8 cellular contexts compared by ENCODE assay signal in genomic region chr18:11324956-11325873, GRCh38.
DNase-seq lines count a peak whose midpoint lies in the region; ATAC-seq and TF ChIP-seq lines count a peak whose summit lies in the region.

No MANE protein-coding gene starts in this region.

- no peak overlapping the region for H3K4me3 ChIP-seq in GM12864 (ENCODE audit: low read depth, low read length)
- no peak overlapping the region for H3K4me3 ChIP-seq in uterus

- H3K4me1 ChIP-seq in uterus = no peaks in the 10 kb centered on the region

- H3K27me3 ChIP-seq in uterus = no peaks in the 10 kb centered on the region

- no peaks in the 10 kb centered on the region for H3K9me3 ChIP-seq in uterus

- no peak overlapping the region for H3K27ac ChIP-seq in uterus

- ATAC-seq in GM21786 (IDR thresholded peaks at IDR 0.05; ENCODE audit: unreplicated experiment) = peak; percentile 86

- DNase-seq in GM12864 (ENCODE audit: low read depth) (peak; percentile 22), LoVo (ENCODE audit: low spot score) (peak; percentile 3), glomerular visceral epithelial cell (ENCODE audit: extremely low spot score) (peak; percentile 74), SHP77 treated with DMSO at 0.1 percent for 48 hours (lab: John Stamatoyannopoulos, UW) (no peak), uterus (no peak), dermis blood vessel endothelial cell (no peak)
- no peak for DNase-seq in stimulated activated CD4-positive, alpha-beta T cell treated with anti-CD3 and anti-CD28 coated beads, Interleukin-4, amount 100 ng/mL, for 24 hours

- TF ChIP-seq CTCF in GM12864 (IDR thresholded peaks at IDR 0.05; ENCODE audit: low read depth, low read length, missing control alignments) (no peak), uterus (IDR thresholded peaks at IDR 0.05) (no peak)

- intact Hi-C loops in uterus (cut with DNase I; ENCODE audit: low total_unique reads) = no loop called here

- H3K36me3 ChIP-seq in uterus = no peaks in the 10 kb centered on the region

- TF ChIP-seq POLR2A in uterus (IDR thresholded peaks at IDR 0.05) = no peak

Comparison
In these comparisons a context has a peak if more than half of its experiments do, and no peak if none do; other contexts are left out.
1. DNase-seq: peak in GM12864 (single experiment), LoVo (single experiment) and glomerular visceral epithelial cell (single experiment); none in stimulated activated CD4-positive, alpha-beta T cell treated with anti-CD3 and anti-CD28 coated beads, Interleukin-4, amount 100 ng/mL, for 24 hours (single experiment), SHP77 treated with DMSO at 0.1 percent for 48 hours (single experiment), uterus (0 of 2) and dermis blood vessel endothelial cell (single experiment).